In the genomic region with DNA sequence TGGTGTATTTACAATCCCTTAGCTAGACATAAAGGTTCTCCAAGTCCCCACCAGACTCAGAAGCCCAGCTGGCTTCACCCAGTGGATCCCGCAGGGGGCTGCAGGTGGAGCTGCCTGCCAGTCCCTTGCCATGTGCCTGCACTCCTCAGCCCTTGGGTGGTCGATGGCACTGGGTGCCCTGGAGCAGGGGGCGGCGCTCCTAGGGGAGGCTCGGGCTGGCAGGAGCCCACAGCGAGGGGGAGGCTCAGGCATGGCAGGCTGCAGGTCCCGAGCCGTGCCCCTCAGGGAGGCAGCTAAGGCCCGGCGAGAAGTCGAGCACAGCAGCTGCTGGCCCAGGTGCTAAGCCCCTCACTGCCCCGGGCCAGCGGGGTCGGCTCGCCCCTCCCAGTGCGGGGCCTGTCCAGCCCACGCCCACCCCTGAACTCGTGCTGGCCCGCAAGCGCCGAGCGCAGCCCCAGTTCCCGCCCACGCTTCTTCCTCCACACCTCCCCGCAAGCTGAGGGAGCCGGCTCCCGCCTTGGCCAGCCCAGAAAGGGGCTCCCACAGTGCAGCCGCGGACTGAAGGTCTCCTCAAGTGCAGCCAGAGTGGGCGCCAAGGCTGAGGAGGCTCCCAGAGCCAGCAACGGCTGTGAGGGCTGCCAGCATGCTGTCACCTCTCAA, we compare ENCODE assay signal across 7 cellular contexts.
A peak's percentile ranks its signal among the peaks of the same experiment; 100 is the strongest.
DNase-seq lines count a peak whose midpoint lies in the region; ATAC-seq and TF ChIP-seq lines count a peak whose summit lies in the region.
"Not testable (repeated sequence)": the region's sequence is repeated elsewhere in the genome, so short reads cannot be mapped to it uniquely, and the experiment has no call there.

No MANE protein-coding gene starts in this region.

- dilution Hi-C loops in mammary epithelial cell (cut with HindIII; ENCODE audit: low sequenced_read_pairs), result not testable (repeated sequence)

- H2AFZ ChIP-seq in GM23248; PC-3 (ENCODE audit: low read length); mammary epithelial cell (ENCODE audit: low read depth, low read length): not testable (repeated sequence)

- not testable (repeated sequence) for TF ChIP-seq CTCF in PC-3 (conservative IDR thresholded peaks at IDR 0.05; ENCODE audit: low read depth, low read length); mammary epithelial cell (conservative IDR thresholded peaks at IDR 0.05 in 1 of 2, IDR thresholded peaks at IDR 0.05 in 1 of 2; ENCODE audit: extremely low read depth in 1 of 2, insufficient read depth in 1 of 2, low read depth in 1 of 2, low read length in 2 of 2); fibroblast of mammary gland (conservative IDR thresholded peaks at IDR 0.05; ENCODE audit: control insufficient read depth, insufficient read depth, low read depth, low read length); testis (IDR thresholded peaks at IDR 0.05)

- peak; percentile 5; the same call in 1 of the 2 replicates for ATAC-seq in PC-3

- 0 out of 2 replicates have a peak overlapping the region, but pooled peaks have one; percentile 62 for H3K4me3 ChIP-seq in GM23248
- not testable (repeated sequence) for H3K4me3 ChIP-seq in PC-3 (ENCODE audit: low read length); mammary epithelial cell (replicated peaks in 1 of 3; ENCODE audit: insufficient read depth in 1 of 3, low read depth in 2 of 3, low read length in 3 of 3); mesodermal cell (ENCODE audit: extremely low read depth, insufficient read depth, low read length, poor library complexity, severe bottlenecking)
- H3K4me3 ChIP-seq in adipocyte (ENCODE audit: low read length), result peak overlapping the region; percentile 43
- H3K4me3 ChIP-seq in fibroblast of mammary gland (ENCODE audit: control insufficient read depth, low read depth, low read length), result peak overlapping the region; percentile 16
- H3K4me3 ChIP-seq in testis, result peak overlapping the region; percentile 12 to 31

- 85 to 92% methylated on average over 23 to 30 of the region's 31 CpGs for WGBS in GM23248 (ENCODE audit: low coverage in 1 of 2, low lambda C conversion rate in 2 of 2, missing lambda C conversion rate in 2 of 2), 2 experiments
- 90% methylated on average over 8 of the region's 31 CpGs for WGBS in mammary epithelial cell (ENCODE audit: low coverage, missing lambda C conversion rate)
- 82 to 90% methylated on average over 22 to 23 of the region's 31 CpGs for WGBS in mesodermal cell (ENCODE audit: insufficient coverage in 2 of 2), 2 experiments
- 67 to 78% methylated on average over 6 to 21 of the region's 31 CpGs for WGBS in testis, 2 donors

- not testable (repeated sequence) for DNase-seq in GM23248; PC-3; adipocyte (ENCODE audit: low read depth); mammary epithelial cell; fibroblast of mammary gland (ENCODE audit: low read depth); testis

- not testable (repeated sequence) for H3K9me3 ChIP-seq in GM23248 (ENCODE audit: low read depth); PC-3 (ENCODE audit: low read length); adipocyte (ENCODE audit: control insufficient read depth, low read length); mammary epithelial cell (replicated peaks; ENCODE audit: insufficient read depth, low read length); mesodermal cell (ENCODE audit: control insufficient read depth, low read length); testis

- CTCF ChIA-PET in PC-3 (lab: Charles Lee); mammary epithelial cell (lab: Charles Lee; ENCODE audit: low non-redundant PET): not testable (repeated sequence)

- POLR2A ChIA-PET in PC-3 (lab: Charles Lee; ENCODE audit: unreplicated experiment), result not testable (repeated sequence)

- H3K9me2 ChIP-seq in GM23248 (ENCODE audit: insufficient read depth); PC-3 (replicated peaks; ENCODE audit: low read length): not testable (repeated sequence)

- H3K9ac ChIP-seq in GM23248; PC-3 (ENCODE audit: low read length); mammary epithelial cell (ENCODE audit: insufficient read depth, low read length): not testable (repeated sequence)
- H3K9ac ChIP-seq in adipocyte (ENCODE audit: low read length), result peak overlapping the region; percentile 9

- H3K36me3 ChIP-seq in GM23248 (ENCODE audit: low read depth); PC-3 (ENCODE audit: low read depth, low read length); adipocyte (ENCODE audit: control insufficient read depth, insufficient read depth, low read length, severe bottlenecking); mammary epithelial cell (ENCODE audit: insufficient read depth, low read length); mesodermal cell (ENCODE audit: control insufficient read depth, insufficient read depth, low read length); testis (ENCODE audit: low read depth, missing control alignments): not testable (repeated sequence)

- peaks cover 36% of the 10 kb centered on the region for H3F3A ChIP-seq in GM23248 (ENCODE audit: insufficient read depth)
- not testable (repeated sequence) for H3F3A ChIP-seq in PC-3 (ENCODE audit: low read length, unreplicated experiment)

- H3K4me1 ChIP-seq in GM23248 (ENCODE audit: insufficient read depth), result peaks cover 53% of the 10 kb centered on the region
- H3K4me1 ChIP-seq in PC-3 (ENCODE audit: insufficient read depth, low read length), result peaks cover 41% of the 10 kb centered on the region
- peaks cover 33% of the 10 kb centered on the region for H3K4me1 ChIP-seq in adipocyte (ENCODE audit: control insufficient read depth, insufficient read depth, low read length)
- peaks cover 29% of the 10 kb centered on the region for H3K4me1 ChIP-seq in mammary epithelial cell (ENCODE audit: insufficient read depth, low read length)
- H3K4me1 ChIP-seq in mesodermal cell (ENCODE audit: control insufficient read depth, insufficient read depth, low read length, poor library complexity, severe bottlenecking), result peaks cover 23% of the 10 kb centered on the region
- not testable (repeated sequence) for H3K4me1 ChIP-seq in testis

- not testable (repeated sequence) for H3K27me3 ChIP-seq in GM23248 (replicated peaks; ENCODE audit: insufficient read depth); PC-3 (ENCODE audit: low read length); adipocyte (replicated peaks; ENCODE audit: control insufficient read depth, insufficient read depth, low read length); mammary epithelial cell (ENCODE audit: insufficient read depth, low read length); testis

- intact Hi-C loops in PC-3 (cut with micrococcal nuclease), result loop anchor here (2.0 kb wide), 1 partner anchor 18 kb away; no protein-coding TSS in a partner anchor
- intact Hi-C loops in mammary epithelial cell (cut with micrococcal nuclease); testis (cut with DNase I; ENCODE audit: low total_unique reads): not testable (repeated sequence)

- not testable (repeated sequence) for H4K20me1 ChIP-seq in GM23248 (ENCODE audit: insufficient read depth); PC-3 (ENCODE audit: low read length); mammary epithelial cell (ENCODE audit: insufficient read depth, low read length)

- H3K27ac ChIP-seq in GM23248 (peak overlapping the region; percentile 65), PC-3 (ENCODE audit: low read length) (peak overlapping the region; percentile 94), mesodermal cell (ENCODE audit: low read depth, low read length, severe bottlenecking) (peak overlapping the region; percentile 68)
- not testable (repeated sequence) for H3K27ac ChIP-seq in mammary epithelial cell (ENCODE audit: insufficient read depth, low read depth, low read length); testis

- in situ Hi-C loops in GM23248 (cut with MboI); mammary epithelial cell (cut with MboI; ENCODE audit: low sequenced_read_pairs in 2 of 2): not testable (repeated sequence)

- peak overlapping the region; percentile 93 for H3K4me2 ChIP-seq in GM23248 (ENCODE audit: unreplicated experiment)
- H3K4me2 ChIP-seq in PC-3 (ENCODE audit: low read length), result peak overlapping the region; percentile 86
- H3K4me2 ChIP-seq in mammary epithelial cell (ENCODE audit: insufficient read depth, low read depth, low read length), result peak overlapping the region; percentile 55

- TF ChIP-seq POLR2A in testis (IDR thresholded peaks at IDR 0.05), result not testable (repeated sequence)

- not testable (repeated sequence) for BruUV-seq in PC-3 (replicated peaks; lab: Mats Ljungman, UMichigan); mammary epithelial cell (replicated peaks; lab: Mats Ljungman, UMichigan)

- H3K79me2 ChIP-seq in GM23248 (ENCODE audit: insufficient read depth); PC-3 (ENCODE audit: low read length); mammary epithelial cell (ENCODE audit: insufficient read depth, low read length): not testable (repeated sequence)
